In genomic region chr1:92728687-92729086, GRCh38 we compare ENCODE assay signal across 20 cellular contexts. TPM values are rescaled to one million over a fixed set of nuclear protein-coding genes. Genes with fewer than 3 reads are reported as not detected.
DNase-seq lines count a peak whose midpoint lies in the region; ATAC-seq and TF ChIP-seq lines count a peak whose summit lies in the region.
"Had no signal": no experiment of that assay in that cellular context is flagged by ENCODE, and none has a peak within 500 bp of the region (broad histone marks: within the 10 kb centered on the region; RNA-seq: fewer than 3 reads in every experiment).

No MANE protein-coding gene starts in this region.

- TF ChIP-seq CTCF in epithelial cell of esophagus (IDR thresholded peaks at IDR 0.05; ENCODE audit: insufficient read depth, low read depth, low read length, missing control alignments) = no peak
- TF ChIP-seq CTCF in neutrophil (IDR thresholded peaks at IDR 0.05) = no peak

- DNase-seq in EL = peak; percentile 25
- peak; percentile 8 for DNase-seq in MV-4-11 (lab: John Stamatoyannopoulos, UW)
- peak; percentile 79 for DNase-seq in epithelial cell of esophagus (ENCODE audit: low read depth)
- no peak for DNase-seq in NCI-H2227 (lab: John Stamatoyannopoulos, UW; ENCODE audit: unreplicated experiment)
- no peak for DNase-seq in sciatic nerve (ENCODE audit: low spot score)
- DNase-seq in AG08395 (ENCODE audit: low spot score) = no peak
- DNase-seq: activated CD4-positive, alpha-beta T cell treated with anti-CD3 and anti-CD28 coated beads for 4 hours; activated naive CD4-positive, alpha-beta T cell treated with anti-CD3 and anti-CD28 coated beads, Interleukin-2, amount 10 ng/mL, durations not matched to agents 7 days and 5 days; dorsolateral prefrontal cortex; left cardiac atrium; NCI-H2171; occipital lobe; SJCRH30; stimulated activated CD4-positive, alpha-beta T cell treated with anti-CD3 and anti-CD28 coated beads, Interleukin-4, amount 100 ng/mL, for 4 hours; T-helper 9 cell had no signal

- ATAC-seq in HG02870 (IDR thresholded peaks at IDR 0.05; ENCODE audit: unreplicated experiment) = no peak
- no peak for ATAC-seq in sciatic nerve

- H3K27me3 ChIP-seq in neutrophil = no peaks in the 10 kb centered on the region
- H3K27me3 ChIP-seq: dorsolateral prefrontal cortex, esophagus muscularis mucosa, SJCRH30 had no signal

- peak overlapping the region; percentile 57 for H3K27ac ChIP-seq in neutrophil
- H3K27ac ChIP-seq: dorsolateral prefrontal cortex, esophagus muscularis mucosa, SJCRH30, skin epidermis, thoracic aorta had no signal

- no peaks in the 10 kb centered on the region for H3K9me3 ChIP-seq in neutrophil
- H3K9me3 ChIP-seq: esophagus muscularis mucosa, SJCRH30, thoracic aorta had no signal

- H3K4me3 ChIP-seq in epithelial cell of esophagus (ENCODE audit: low read length) (no peak overlapping the region), neutrophil (ENCODE audit: low read depth in 1 of 2, low read length in 1 of 2) (no peak overlapping the region)
- H3K4me3 ChIP-seq: dorsolateral prefrontal cortex, esophagus muscularis mucosa, SJCRH30, skin epidermis, thoracic aorta had no signal

- intact Hi-C loops in sciatic nerve (cut with DNase I) = no loop called here

- H3K4me1 ChIP-seq in neutrophil (ENCODE audit: control insufficient read depth in 1 of 2, insufficient read depth in 1 of 2, low read depth in 1 of 2, low read length in 1 of 2) = peaks cover 26 to 36% of the 10 kb centered on the region in 2 experiments
- H3K4me1 ChIP-seq: esophagus muscularis mucosa, SJCRH30 had no signal

- H3K36me3 ChIP-seq in neutrophil = no peaks in the 10 kb centered on the region
- H3K36me3 ChIP-seq: SJCRH30 had no signal

RNA-seq across cellular contexts. Expression of gene EVI5, which starts 56.2 kb away (rescaled TPM):
- total RNA-seq in sciatic nerve = 77.7 TPM

Comparison
In these comparisons a context has a peak if more than half of its experiments do, and no peak if none do; other contexts are left out.
1. DNase-seq: peak in EL (single experiment), MV-4-11 (single experiment) and epithelial cell of esophagus (single experiment); none in NCI-H2227 (single experiment), sciatic nerve (single experiment) and AG08395 (single experiment).